ENCODE assay signal across 1 cellular context in the genomic region with DNA sequence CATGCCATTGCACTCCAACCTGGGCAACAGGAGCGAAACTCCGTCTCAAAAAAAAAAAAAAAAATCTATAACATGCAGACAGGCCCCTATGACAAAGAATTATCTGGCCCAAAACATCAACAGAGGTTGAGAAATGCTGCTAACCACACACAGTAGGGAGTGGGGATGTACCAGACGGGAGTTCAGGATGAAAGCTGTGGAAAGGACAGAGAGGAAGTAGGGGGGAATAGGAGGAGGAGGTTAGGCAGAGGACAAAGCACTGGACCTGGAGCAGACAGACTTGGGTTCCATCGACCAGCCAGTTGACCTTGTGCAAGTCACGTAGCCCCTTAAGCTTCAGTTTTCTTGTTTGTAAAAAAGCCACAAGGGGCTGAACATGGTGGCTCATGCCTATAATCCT.
TF ChIP-seq lines count a peak whose summit lies in the region.

No MANE protein-coding gene starts in this region.

TF ChIP-seq in IMR-90, 13 proteins besides CTCF, POLR2A, EP300 and RAD21 (continued from another document):
- TF ChIP-seq USF2 (IDR thresholded peaks at IDR 0.05; ENCODE audit: low read depth, low read length) (no peak), MAZ (IDR thresholded peaks at IDR 0.05; ENCODE audit: borderline replicate concordance, low read depth, low read length) (no peak), FOS (IDR thresholded peaks at IDR 0.05; ENCODE audit: low read depth, low read length) (no peak), MAFK (IDR thresholded peaks at IDR 0.05; ENCODE audit: low read depth, low read length) (no peak), CHD1 (IDR thresholded peaks at IDR 0.05; ENCODE audit: low read depth, low read length) (no peak)
TF ChIP-seq in IMR-90: peak in this region for 0.
